ENCODE assay signal across 16 cellular contexts in genomic region chr4:183591301-183591700, GRCh38.
A peak's percentile ranks its signal among the peaks of the same experiment; 100 is the strongest.
DNase-seq lines count a peak whose midpoint lies in the region; ATAC-seq and TF ChIP-seq lines count a peak whose summit lies in the region.
"Had no signal": no experiment of that assay in that cellular context is flagged by ENCODE, and none has a peak within 500 bp of the region (broad histone marks: within the 10 kb centered on the region; RNA-seq: fewer than 3 reads in every experiment).

No MANE protein-coding gene starts in this region.

- TF ChIP-seq CTCF in HFFc6 (IDR thresholded peaks at IDR 0.05) (no peak), suprapubic skin (IDR thresholded peaks at IDR 0.05) (no peak), thyroid gland (IDR thresholded peaks at IDR 0.05) (no peak)

- peak overlapping the region in 2 of 3 donors; percentile 39 to 63 for H3K27ac Mint-ChIP-seq in CD4-positive, CD25-positive, alpha-beta regulatory T cell
- H3K27ac Mint-ChIP-seq in HFFc6 = no peak overlapping the region

- H3K4me1 Mint-ChIP-seq in CD4-positive, CD25-positive, alpha-beta regulatory T cell = no peaks in the 10 kb centered on the region
- peaks cover 35% of the 10 kb centered on the region for H3K4me1 Mint-ChIP-seq in HFFc6 (ENCODE audit: low read depth)

- no peak overlapping the region for H3K4me3 ChIP-seq in CD4-positive, CD25-positive, alpha-beta regulatory T cell (ENCODE audit: low read depth, low read length)
- H3K4me3 ChIP-seq in suprapubic skin (no peak overlapping the region), thyroid gland (replicated peaks in 1 of 3) (no peak overlapping the region)
- H3K4me3 ChIP-seq: BLaER1 treated with 17β-estradiol and CSF1 and Interleukin-3, amounts not matched to agents 10 nM and 100 nM had no signal

- no peaks in the 10 kb centered on the region for H3K27me3 ChIP-seq in CD4-positive, CD25-positive, alpha-beta regulatory T cell (ENCODE audit: control insufficient read depth, insufficient read depth, low read length)
- H3K27me3 ChIP-seq in suprapubic skin (no peaks in the 10 kb centered on the region), thyroid gland (no peaks in the 10 kb centered on the region)
- H3K27me3 ChIP-seq: BLaER1 treated with 17β-estradiol and CSF1 and Interleukin-3, amounts not matched to agents 10 nM and 100 nM had no signal

- no peak for TF ChIP-seq EP300 in suprapubic skin (IDR thresholded peaks at IDR 0.05)

- H3K4me3 Mint-ChIP-seq in CD4-positive, CD25-positive, alpha-beta regulatory T cell = no peak overlapping the region
- peak overlapping the region; percentile 69 for H3K4me3 Mint-ChIP-seq in HFFc6

- ATAC-seq in CD4-positive, CD25-positive, alpha-beta regulatory T cell (ENCODE audit: low read depth in 2 of 2) = no peak
- ATAC-seq: Panc1 had no signal

- no peaks in the 10 kb centered on the region for H3K36me3 Mint-ChIP-seq in CD4-positive, CD25-positive, alpha-beta regulatory T cell
- H3K36me3 Mint-ChIP-seq in HFFc6 (ENCODE audit: low read depth) = no peaks in the 10 kb centered on the region

- no peaks in the 10 kb centered on the region for H3K9me3 ChIP-seq in CD4-positive, CD25-positive, alpha-beta regulatory T cell (ENCODE audit: control insufficient read depth in 2 of 2, low read length in 2 of 2)
- H3K9me3 ChIP-seq in suprapubic skin (no peaks in the 10 kb centered on the region), thyroid gland (no peaks in the 10 kb centered on the region)

- no peak for DNase-seq in CD4-positive, CD25-positive, alpha-beta regulatory T cell
- DNase-seq in HFFc6 = peak; percentile 82
- DNase-seq in amniotic epithelial cell (ENCODE audit: low read depth) = peak; percentile 74
- DNase-seq in iris pigment epithelial cell (ENCODE audit: low read depth) = peak; percentile 66
- no peak for DNase-seq in suprapubic skin (ENCODE audit: low spot score in 2 of 2)
- no peak for DNase-seq in thyroid gland
- DNase-seq in SIG-M5 (lab: John Stamatoyannopoulos, UW) = no peak
- DNase-seq in HT-29 (ENCODE audit: low spot score) = no peak
- DNase-seq: NCI-H1105 treated with DMSO at 0.1 percent for 48 hours, NCI-H187, NCI-H446, NCI-H82, SHP77 treated with DMSO at 0.1 percent for 48 hours had no signal

- H3K27ac ChIP-seq in CD4-positive, CD25-positive, alpha-beta regulatory T cell (ENCODE audit: insufficient read depth, low read length, poor library complexity, severe bottlenecking) = no peak overlapping the region
- H3K27ac ChIP-seq in suprapubic skin (no peak overlapping the region), thyroid gland (no peak overlapping the region)
- H3K27ac ChIP-seq: BLaER1 treated with 17β-estradiol and CSF1 and Interleukin-3, amounts not matched to agents 10 nM and 100 nM; HL-60 had no signal

- TF ChIP-seq POLR2A in suprapubic skin (IDR thresholded peaks at IDR 0.05) = no peak
- TF ChIP-seq POLR2A in thyroid gland (IDR thresholded peaks at IDR 0.05) = no peak

- 89% methylated on average over 4 of the region's 4 CpGs for WGBS in suprapubic skin
- 92 to 94% methylated on average over 4 of the region's 4 CpGs for WGBS in thyroid gland, 2 donors

- intact Hi-C loops in thyroid gland (cut with DNase I) = no loop called here

- H3K36me3 ChIP-seq in CD4-positive, CD25-positive, alpha-beta regulatory T cell (ENCODE audit: control insufficient read depth, insufficient read depth, low read length) = no peaks in the 10 kb centered on the region
- H3K36me3 ChIP-seq in suprapubic skin (no peaks in the 10 kb centered on the region), thyroid gland (no peaks in the 10 kb centered on the region)
- H3K36me3 ChIP-seq: BLaER1 treated with 17β-estradiol and CSF1 and Interleukin-3, amounts not matched to agents 10 nM and 100 nM had no signal

- peaks cover 11% of the 10 kb centered on the region for H3K27me3 Mint-ChIP-seq in CD4-positive, CD25-positive, alpha-beta regulatory T cell
- peaks cover 5% of the 10 kb centered on the region; the same call in 1 of the 2 replicates for H3K27me3 Mint-ChIP-seq in HFFc6 (ENCODE audit: insufficient read depth)

- H3K4me1 ChIP-seq in CD4-positive, CD25-positive, alpha-beta regulatory T cell (ENCODE audit: control insufficient read depth, insufficient read depth, low read length, poor library complexity, severe bottlenecking) = no peaks in the 10 kb centered on the region
- H3K4me1 ChIP-seq in suprapubic skin (peaks cover 20% of the 10 kb centered on the region), thyroid gland (no peaks in the 10 kb centered on the region)
- H3K4me1 ChIP-seq: BLaER1 treated with 17β-estradiol and CSF1 and Interleukin-3, amounts not matched to agents 10 nM and 100 nM had no signal

- no peaks in the 10 kb centered on the region for H3K9me3 Mint-ChIP-seq in CD4-positive, CD25-positive, alpha-beta regulatory T cell
- no peaks in the 10 kb centered on the region for H3K9me3 Mint-ChIP-seq in HFFc6

Comparison
In these comparisons a context has a peak if more than half of its experiments do, and no peak if none do; other contexts are left out.
1. DNase-seq: peak in HFFc6 (single experiment), amniotic epithelial cell (single experiment) and iris pigment epithelial cell (single experiment); none in CD4-positive, CD25-positive, alpha-beta regulatory T cell (0 of 3), suprapubic skin (0 of 2), thyroid gland (0 of 2), SIG-M5 (single experiment) and HT-29 (single experiment).